ENCODE assay signal across 9 cellular contexts in the genomic region with DNA sequence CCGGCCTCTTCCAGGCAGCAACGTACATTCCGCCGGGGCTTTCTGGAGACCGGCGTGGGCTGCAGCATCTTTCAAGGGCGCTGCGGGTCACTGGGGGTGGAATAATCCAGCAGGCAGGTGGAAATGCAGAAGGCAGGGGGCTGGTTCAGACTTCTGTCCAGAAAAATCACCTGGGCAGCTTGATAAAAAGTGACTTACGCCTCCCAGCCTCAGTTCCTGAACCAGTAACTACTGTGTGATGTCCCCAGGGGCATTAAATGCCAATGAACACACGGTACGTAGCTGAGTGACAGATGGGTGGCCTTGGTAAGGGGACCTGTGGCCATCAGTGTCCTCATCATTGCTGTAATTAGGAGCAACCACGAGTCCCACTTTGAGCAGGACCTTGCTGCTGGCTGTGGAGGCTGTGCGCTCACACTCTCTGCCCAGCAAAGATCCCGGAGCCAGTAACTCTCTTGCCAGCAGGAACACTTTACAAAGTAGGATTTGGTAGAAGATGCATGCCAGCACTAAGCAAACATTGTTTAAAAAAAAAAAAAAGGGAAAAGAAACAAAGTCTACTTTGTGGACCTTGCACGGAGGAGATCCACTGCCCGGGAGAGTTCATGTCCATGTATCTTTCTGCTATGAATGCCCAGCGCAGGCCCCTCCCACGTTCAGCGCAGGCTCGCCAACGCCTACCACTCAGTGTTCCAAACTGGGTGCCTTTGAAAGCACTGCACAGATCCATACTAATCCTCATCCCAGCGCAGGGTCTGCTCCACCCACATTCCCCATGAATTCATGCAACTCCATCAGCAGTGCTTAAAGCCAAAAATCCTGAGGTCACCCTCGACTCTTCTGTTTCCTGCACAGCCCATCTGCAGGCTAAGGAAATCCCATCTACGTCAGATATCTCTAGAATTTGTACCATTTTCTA.
A peak's percentile ranks its signal among the peaks of the same experiment; 100 is the strongest.
DNase-seq lines count a peak whose midpoint lies in the region; ATAC-seq and TF ChIP-seq lines count a peak whose summit lies in the region.
"Had no signal": no experiment of that assay in that cellular context is flagged by ENCODE, and none has a peak within 500 bp of the region (broad histone marks: within the 10 kb centered on the region; RNA-seq: fewer than 3 reads in every experiment).

No MANE protein-coding gene starts in this region.

- ATAC-seq in right lobe of liver (peak; percentile 85 to 92 (median 88)), HG02759 (IDR thresholded peaks at IDR 0.05; ENCODE audit: unreplicated experiment) (no peak), GM18520 (IDR thresholded peaks at IDR 0.05; ENCODE audit: unreplicated experiment) (no peak)

- peak overlapping the region; percentile 58 to 67 for H3K9ac ChIP-seq in stomach smooth muscle (ENCODE audit: low read length in 2 of 2)

- H3K27ac ChIP-seq in caudate nucleus (ENCODE audit: low read depth, low read length) (peak overlapping the region; percentile 96), right lobe of liver (peak overlapping the region; percentile 71 to 79 (median 78)), stomach smooth muscle (ENCODE audit: low read length) (peak overlapping the region; percentile 72)

- no peak for TF ChIP-seq CTCF in right lobe of liver (IDR thresholded peaks at IDR 0.05)

- H3K4me3 ChIP-seq in right lobe of liver (peak overlapping the region in 2 of 3 donors; percentile 0 to 6), stomach smooth muscle (ENCODE audit: low read length in 2 of 2) (peak overlapping the region; percentile 54 to 64)

- H3K4me1 ChIP-seq in right lobe of liver: peaks cover 0 to 59% (median 32%) of the 10 kb centered on the region in 4 donors
- H3K4me1 ChIP-seq in stomach smooth muscle (ENCODE audit: control insufficient read depth, insufficient read depth, low read length): peaks cover 71% of the 10 kb centered on the region

- WGBS in right lobe of liver (ENCODE audit: insufficient coverage, low coverage, low lambda C conversion rate, missing lambda C conversion rate): 13% methylated on average over 15 of the region's 24 CpGs

- H3K9me3 ChIP-seq in right lobe of liver (no peaks in the 10 kb centered on the region), stomach smooth muscle (ENCODE audit: control insufficient read depth in 2 of 2, low read length in 2 of 2) (no peaks in the 10 kb centered on the region)

- H3K36me3 ChIP-seq in right lobe of liver: no peaks in the 10 kb centered on the region
- no peaks in the 10 kb centered on the region for H3K36me3 ChIP-seq in stomach smooth muscle (ENCODE audit: control insufficient read depth in 2 of 2, insufficient read depth in 2 of 2, low read length in 2 of 2)

- TF ChIP-seq POLR2A in right lobe of liver (IDR thresholded peaks at IDR 0.05): no peak

- intact Hi-C loops in right lobe of liver (cut with DNase I): no loop called here

- DNase-seq in HCEC 1CT: peak; percentile 46
- DNase-seq in caudate nucleus (lab: John Stamatoyannopoulos, UW): peak in 43 of 61 donors; percentile 21 to 75 (median 54)
- peak; percentile 84 to 94 (median 91) for DNase-seq in right lobe of liver
- no peak for DNase-seq in central memory CD4-positive, alpha-beta T cell
- no peak for DNase-seq in T1000 (lab: John Stamatoyannopoulos, UW)
- DNase-seq: activated naive CD4-positive, alpha-beta T cell treated with Interleukin-2 at 50 U/mL for 16 hours had no signal

- no peaks in the 10 kb centered on the region for H3K27me3 ChIP-seq in right lobe of liver
- H3K27me3 ChIP-seq in stomach smooth muscle (ENCODE audit: control insufficient read depth in 1 of 2, insufficient read depth in 2 of 2, low read length in 2 of 2): no peaks in the 10 kb centered on the region

Comparison
In these comparisons a context has a peak if more than half of its experiments do, and no peak if none do; other contexts are left out.
1. DNase-seq: peak in HCEC 1CT (single experiment), caudate nucleus (43 of 61) and right lobe of liver (3 of 3); none in central memory CD4-positive, alpha-beta T cell (single experiment) and T1000 (single experiment).
2. ATAC-seq: peak in right lobe of liver (4 of 4); none in HG02759 (single experiment) and GM18520 (single experiment).
3. Peak in every context shown above with its lines, with median percentiles within 50 percentile points of each other: H3K27ac ChIP-seq.